Comparison of ENCODE assay signal across 20 cellular contexts in genomic region chr13:50707533-50708096, GRCh38.
DNase-seq lines count a peak whose midpoint lies in the region; ATAC-seq and TF ChIP-seq lines count a peak whose summit lies in the region.
"Had no signal": no experiment of that assay in that cellular context is flagged by ENCODE, and none has a peak within 500 bp of the region (broad histone marks: within the 10 kb centered on the region; RNA-seq: fewer than 3 reads in every experiment).

No MANE protein-coding gene starts in this region.

- peaks cover 18% of the 10 kb centered on the region for H3K4me1 ChIP-seq in BLaER1
- H3K4me1 ChIP-seq in Loucy (ENCODE audit: insufficient read depth, low read length, poor library complexity, severe bottlenecking), result peaks cover 29% of the 10 kb centered on the region
- H3K4me1 ChIP-seq in naive thymus-derived CD4-positive, alpha-beta T cell (ENCODE audit: control insufficient read depth in 2 of 2, insufficient read depth in 2 of 2, low read length in 2 of 2), result no peaks in the 10 kb centered on the region

- peaks cover 16% of the 10 kb centered on the region for H3K4me1 Mint-ChIP-seq in memory B cell
- peaks cover 0 to 5% (median 0%) of the 10 kb centered on the region in 7 donors for H3K4me1 Mint-ChIP-seq in naive thymus-derived CD4-positive, alpha-beta T cell
- H3K4me1 Mint-ChIP-seq: activated CD4-positive, alpha-beta T cell treated with anti-CD3 and anti-CD28 coated beads, Interleukin-2, amount 10 ng/mL, durations not matched to agents 7 days and 5 days; activated naive CD4-positive, alpha-beta T cell treated with anti-CD3 and anti-CD28 coated beads, Interleukin-2, amount 50 U/mL, for 24 hours had no signal

- no peaks in the 10 kb centered on the region for H3F3A ChIP-seq in Loucy (ENCODE audit: low read depth)

- no peak overlapping the region for H3K27ac Mint-ChIP-seq in memory B cell
- H3K27ac Mint-ChIP-seq in naive thymus-derived CD4-positive, alpha-beta T cell, result no peak overlapping the region
- H3K27ac Mint-ChIP-seq: activated CD4-positive, alpha-beta T cell treated with anti-CD3 and anti-CD28 coated beads, Interleukin-2, amount 10 ng/mL, durations not matched to agents 7 days and 5 days; activated naive CD4-positive, alpha-beta T cell treated with anti-CD3 and anti-CD28 coated beads, Interleukin-2, amount 50 U/mL, for 24 hours; mesothelial cell of epicardium; progenitor cell of endocrine pancreas had no signal

- no peaks in the 10 kb centered on the region for H3K9me2 ChIP-seq in Loucy (replicated peaks; ENCODE audit: low read depth, low read length)

- H3K4me2 ChIP-seq in BLaER1 (peak overlapping the region; percentile 71), Loucy (ENCODE audit: low read depth, low read length, poor library complexity, severe bottlenecking) (peak overlapping the region; percentile 40)

- H3K4me3 ChIP-seq in BLaER1 (no peak overlapping the region), Loucy (ENCODE audit: low read length, poor library complexity, severe bottlenecking) (peak overlapping the region; percentile 1)
- H3K4me3 ChIP-seq in naive thymus-derived CD4-positive, alpha-beta T cell (ENCODE audit: low read length), result no peak overlapping the region
- H3K4me3 ChIP-seq: heart right ventricle had no signal

- CTCF ChIA-PET in naive thymus-derived CD4-positive, alpha-beta T cell (lab: Charles Lee), result no interaction called here

- ATAC-seq in memory B cell (ENCODE audit: low read depth), result peak; percentile 51
- no peak for ATAC-seq in naive thymus-derived CD4-positive, alpha-beta T cell
- ATAC-seq in HG03175 (IDR thresholded peaks at IDR 0.05; ENCODE audit: unreplicated experiment), result no peak
- ATAC-seq: HCT116, left colon had no signal

- no peak overlapping the region for H3K4me3 Mint-ChIP-seq in memory B cell
- H3K4me3 Mint-ChIP-seq in naive thymus-derived CD4-positive, alpha-beta T cell, result no peak overlapping the region
- H3K4me3 Mint-ChIP-seq: activated CD4-positive, alpha-beta T cell treated with anti-CD3 and anti-CD28 coated beads, Interleukin-2, amount 10 ng/mL, durations not matched to agents 7 days and 5 days; activated naive CD4-positive, alpha-beta T cell treated with anti-CD3 and anti-CD28 coated beads, Interleukin-2, amount 50 U/mL, for 24 hours; mesothelial cell of epicardium; neural crest cell had no signal

- H3K9me3 Mint-ChIP-seq in memory B cell, result peaks cover 1% of the 10 kb centered on the region
- no peaks in the 10 kb centered on the region for H3K9me3 Mint-ChIP-seq in naive thymus-derived CD4-positive, alpha-beta T cell
- H3K9me3 Mint-ChIP-seq: activated CD4-positive, alpha-beta T cell treated with anti-CD3 and anti-CD28 coated beads, Interleukin-2, amount 10 ng/mL, durations not matched to agents 7 days and 5 days; activated naive CD4-positive, alpha-beta T cell treated with anti-CD3 and anti-CD28 coated beads, Interleukin-2, amount 50 U/mL, for 24 hours; mesothelial cell of epicardium; neural crest cell had no signal

- TF ChIP-seq CTCF in Loucy (conservative IDR thresholded peaks at IDR 0.05; ENCODE audit: low read length), result no peak

- peak overlapping the region; percentile 37 for H3K27ac ChIP-seq in BLaER1
- H3K27ac ChIP-seq in naive thymus-derived CD4-positive, alpha-beta T cell (ENCODE audit: low read depth, low read length), result no peak overlapping the region

- H4K20me1 ChIP-seq in BLaER1 (no peaks in the 10 kb centered on the region), Loucy (ENCODE audit: insufficient read depth, low read length, poor library complexity, severe bottlenecking) (no peaks in the 10 kb centered on the region)

- H3K79me2 ChIP-seq in Loucy (ENCODE audit: insufficient read depth, low read length), result no peaks in the 10 kb centered on the region

- intact Hi-C loops in naive thymus-derived CD4-positive, alpha-beta T cell (cut with micrococcal nuclease), result loop anchor here in 1 of 2 donors (10.0 kb wide), 1 partner anchor 207 kb away; no protein-coding TSS in a partner anchor

- POLR2A ChIA-PET in naive thymus-derived CD4-positive, alpha-beta T cell (lab: Charles Lee), result interaction anchor here (0.6 kb wide), 1 partner anchor 1131 kb away, joined by 4 read pairs; no protein-coding TSS in a partner anchor

- H3K9ac ChIP-seq in BLaER1 (no peak overlapping the region), Loucy (ENCODE audit: low read depth, low read length, poor library complexity, severe bottlenecking) (peak overlapping the region; percentile 25)

- H3K36me3 ChIP-seq in BLaER1 (no peaks in the 10 kb centered on the region), Loucy (ENCODE audit: insufficient read depth, low read length) (no peaks in the 10 kb centered on the region)
- no peaks in the 10 kb centered on the region for H3K36me3 ChIP-seq in naive thymus-derived CD4-positive, alpha-beta T cell (ENCODE audit: control insufficient read depth in 2 of 3, insufficient read depth in 3 of 3, low read length in 3 of 3)
- H3K36me3 ChIP-seq: heart right ventricle had no signal

- no peaks in the 10 kb centered on the region for H3K9me3 ChIP-seq in BLaER1
- H3K9me3 ChIP-seq in Loucy (ENCODE audit: insufficient read depth, low read depth, low read length), result no peaks in the 10 kb centered on the region
- no peaks in the 10 kb centered on the region for H3K9me3 ChIP-seq in naive thymus-derived CD4-positive, alpha-beta T cell (ENCODE audit: control insufficient read depth in 2 of 3, low read length in 3 of 3)
- H3K9me3 ChIP-seq: heart right ventricle had no signal

- no peaks in the 10 kb centered on the region for H3K36me3 Mint-ChIP-seq in memory B cell
- H3K36me3 Mint-ChIP-seq in naive thymus-derived CD4-positive, alpha-beta T cell, result no peaks in the 10 kb centered on the region
- H3K36me3 Mint-ChIP-seq: activated naive CD4-positive, alpha-beta T cell treated with anti-CD3 and anti-CD28 coated beads, Interleukin-2, amount 50 U/mL, for 24 hours; mesothelial cell of epicardium had no signal

- H2AFZ ChIP-seq in Loucy (ENCODE audit: low read length), result no peak overlapping the region

- H3K27me3 ChIP-seq in BLaER1, result no peaks in the 10 kb centered on the region
- no peaks in the 10 kb centered on the region for H3K27me3 ChIP-seq in Loucy (ENCODE audit: insufficient read depth, low read length, poor library complexity, severe bottlenecking)
- no peaks in the 10 kb centered on the region for H3K27me3 ChIP-seq in naive thymus-derived CD4-positive, alpha-beta T cell (ENCODE audit: control insufficient read depth in 2 of 2, insufficient read depth in 2 of 2, low read length in 2 of 2)
- H3K27me3 ChIP-seq: heart right ventricle had no signal

- DNase-seq in NCI-H82 treated with DMSO at 0.1 percent for 48 hours (lab: John Stamatoyannopoulos, UW; ENCODE audit: unreplicated experiment), result peak; percentile 77
- no peak for DNase-seq in memory B cell (ENCODE audit: low spot score in 2 of 2)
- no peak for DNase-seq in naive thymus-derived CD4-positive, alpha-beta T cell
- DNase-seq in pons (ENCODE audit: low spot score), result no peak
- no peak for DNase-seq in medulla oblongata (ENCODE audit: extremely low spot score)
- DNase-seq: ACHN; activated CD4-positive, alpha-beta T cell treated with anti-CD3 and anti-CD28 coated beads, Interleukin-2, amount 10 ng/mL, durations not matched to agents 7 days and 5 days; anterior cingulate cortex; heart right ventricle; left colon; NCI-H526 treated with DMSO at 0.1 percent for 48 hours; SHP77 had no signal

- H3K27me3 Mint-ChIP-seq in memory B cell, result no peaks in the 10 kb centered on the region
- peaks cover 0 to 15% (median 5%) of the 10 kb centered on the region in 5 donors for H3K27me3 Mint-ChIP-seq in naive thymus-derived CD4-positive, alpha-beta T cell
- H3K27me3 Mint-ChIP-seq: activated naive CD4-positive, alpha-beta T cell treated with anti-CD3 and anti-CD28 coated beads, Interleukin-2, amount 50 U/mL, for 24 hours; progenitor cell of endocrine pancreas had no signal
